12 cellular contexts compared by ENCODE assay signal in the genomic region with DNA sequence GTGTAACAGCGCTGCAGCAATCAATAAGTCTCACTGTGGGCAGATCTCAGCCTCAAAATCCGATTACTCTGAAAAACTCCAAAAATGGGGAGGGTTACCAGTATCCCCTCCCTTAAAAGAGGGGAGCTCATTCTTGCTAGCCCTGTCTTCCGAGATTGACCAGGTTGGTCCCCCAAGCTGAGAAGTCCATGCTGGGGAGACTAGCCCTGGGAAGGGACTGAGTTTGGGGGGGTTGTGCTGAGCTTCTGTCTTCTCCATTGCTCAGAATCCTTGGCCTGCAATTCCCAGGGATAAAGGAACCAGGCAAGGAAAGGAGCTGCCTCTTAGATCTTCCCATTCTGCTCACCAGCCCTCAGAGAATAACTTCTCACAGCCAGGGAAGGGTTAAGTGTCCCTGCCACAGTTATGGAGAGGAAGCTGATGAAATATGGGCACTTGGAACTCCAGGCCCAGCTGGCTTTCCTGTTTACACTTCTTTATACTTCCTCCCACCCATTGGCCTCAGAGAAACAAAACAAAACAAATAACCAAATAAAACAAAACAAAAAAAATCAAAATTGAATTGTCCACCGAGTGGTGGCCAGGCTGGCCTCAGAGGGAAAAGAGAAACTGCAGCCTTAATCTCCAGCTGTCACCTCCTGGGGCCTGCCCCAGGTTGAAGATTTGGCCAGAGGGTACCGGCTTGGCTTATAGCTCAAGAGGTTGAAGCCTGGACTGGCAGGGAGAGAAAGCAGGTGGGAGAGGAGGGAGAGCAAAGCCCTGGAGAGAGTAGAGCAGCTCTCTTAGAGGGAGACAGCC. TPM values are rescaled to one million over a fixed set of nuclear protein-coding genes. Genes with fewer than 3 reads are reported as not detected.
DNase-seq lines count a peak whose midpoint lies in the region; ATAC-seq, FAIRE-seq and TF ChIP-seq lines count a peak whose summit lies in the region.
"Had no signal": no experiment of that assay in that cellular context is flagged by ENCODE, and none has a peak within 500 bp of the region (broad histone marks: within the 10 kb centered on the region; RNA-seq: fewer than 3 reads in every experiment).

No MANE protein-coding gene starts in this region.

- H3K27ac ChIP-seq in GM23338 (ENCODE audit: low read depth): no peak overlapping the region
- H3K27ac ChIP-seq: body of pancreas had no signal

- no peaks in the 10 kb centered on the region for H3K9me2 ChIP-seq in GM23338 (ENCODE audit: insufficient read depth)

- no peaks in the 10 kb centered on the region for H3K79me2 ChIP-seq in GM23338 (replicated peaks; ENCODE audit: insufficient read depth)

- TF ChIP-seq CTCF in GM23338 (conservative IDR thresholded peaks at IDR 0.05; ENCODE audit: low read depth in 2 of 2): no peak
- TF ChIP-seq CTCF in activated CD8-positive, alpha-beta T cell treated with anti-CD3 and anti-CD28 coated beads for 36 hours (IDR thresholded peaks at IDR 0.05): no peak

- peak; percentile 71 for FAIRE-seq in endometrium (lab: Jason Lieb, UNC)

- H3K36me3 ChIP-seq in GM23338 (ENCODE audit: insufficient read depth): no peaks in the 10 kb centered on the region
- H3K36me3 ChIP-seq: heart left ventricle had no signal

- intact Hi-C loops in activated CD8-positive, alpha-beta T cell treated with anti-CD3 and anti-CD28 coated beads for 36 hours (cut with micrococcal nuclease): no loop called here

- peaks cover 60% of the 10 kb centered on the region for H3F3A ChIP-seq in GM23338 (replicated peaks; ENCODE audit: low read depth)

- POLR2A ChIA-PET in activated CD8-positive, alpha-beta T cell treated with anti-CD3 and anti-CD28 coated beads for 36 hours (lab: Charles Lee): interaction anchor here (0.8 to 1.4 kb wide), 6 partner anchors 9 to 355 kb away, joined by 3 to 4 read pairs (median 3); a partner anchor contains a TSS

- DNase-seq in GM23338 (ENCODE audit: low spot score) (no peak), NCI-H2196 treated with DMSO at 0.1 percent for 48 hours (lab: John Stamatoyannopoulos, UW; ENCODE audit: unreplicated experiment) (peak; percentile 74), skeletal muscle cell (ENCODE audit: low read depth) (no peak)
- no peak for DNase-seq in activated CD8-positive, alpha-beta T cell treated with anti-CD3 and anti-CD28 coated beads for 36 hours
- DNase-seq: activated CD4-positive, alpha-beta T cell treated with anti-CD3 and anti-CD28 coated beads, Interleukin-2, amount 50 U/mL, for 1 hour; body of pancreas; heart left ventricle; NCI-H82 had no signal

- H3K36me3 Mint-ChIP-seq in GM23338 (ENCODE audit: low read depth): no peaks in the 10 kb centered on the region
- H3K36me3 Mint-ChIP-seq in activated CD8-positive, alpha-beta T cell treated with anti-CD3 and anti-CD28 coated beads for 36 hours (ENCODE audit: low read depth): no peaks in the 10 kb centered on the region

- H3K9me3 Mint-ChIP-seq in GM23338: no peaks in the 10 kb centered on the region; the same call in 1 of the 3 replicates
- no peaks in the 10 kb centered on the region for H3K9me3 Mint-ChIP-seq in activated CD8-positive, alpha-beta T cell treated with anti-CD3 and anti-CD28 coated beads for 36 hours

- CTCF ChIA-PET in activated CD8-positive, alpha-beta T cell treated with anti-CD3 and anti-CD28 coated beads for 36 hours (lab: Charles Lee): interaction anchor here (0.7 to 2.9 kb wide), 19 partner anchors 8 to 507 kb away, joined by 3 to 17 read pairs (median 4); no protein-coding TSS in a partner anchor

- peaks cover 72% of the 10 kb centered on the region for H4K20me1 ChIP-seq in GM23338 (replicated peaks; ENCODE audit: insufficient read depth)

- no peak overlapping the region for H3K4me3 Mint-ChIP-seq in GM23338
- no peak overlapping the region for H3K4me3 Mint-ChIP-seq in activated CD8-positive, alpha-beta T cell treated with anti-CD3 and anti-CD28 coated beads for 36 hours

- ATAC-seq in GM23338 (no peak), HG03159 (IDR thresholded peaks at IDR 0.05; ENCODE audit: unreplicated experiment) (no peak), HG03025 (IDR thresholded peaks at IDR 0.05; ENCODE audit: low FRiP score, unreplicated experiment) (no peak), GM21360 (IDR thresholded peaks at IDR 0.05; ENCODE audit: unreplicated experiment) (no peak)
- no peak for ATAC-seq in activated CD8-positive, alpha-beta T cell treated with anti-CD3 and anti-CD28 coated beads for 36 hours
- ATAC-seq: body of pancreas, heart left ventricle had no signal

- peaks cover 100% of the 10 kb centered on the region for H3K27me3 ChIP-seq in GM23338 (ENCODE audit: insufficient read depth)

- peaks cover 39% of the 10 kb centered on the region for H3K4me1 Mint-ChIP-seq in GM23338
- H3K4me1 Mint-ChIP-seq in activated CD8-positive, alpha-beta T cell treated with anti-CD3 and anti-CD28 coated beads for 36 hours (ENCODE audit: low read depth): peaks cover 24% of the 10 kb centered on the region

- H3K4me3 ChIP-seq in GM23338 (no peak overlapping the region), skeletal muscle cell (ENCODE audit: low read depth, low read length) (peak overlapping the region; percentile 60)
- H3K4me3 ChIP-seq: body of pancreas had no signal

- peaks cover 100% of the 10 kb centered on the region for H3K27me3 Mint-ChIP-seq in GM23338 (ENCODE audit: insufficient read depth, low read depth, poor library complexity)
- peaks cover 86% of the 10 kb centered on the region for H3K27me3 Mint-ChIP-seq in activated CD8-positive, alpha-beta T cell treated with anti-CD3 and anti-CD28 coated beads for 36 hours

- H2AFZ ChIP-seq in GM23338: no peak overlapping the region

- H3K4me1 ChIP-seq in GM23338 (ENCODE audit: insufficient read depth): peaks cover 54% of the 10 kb centered on the region

- no peak overlapping the region for H3K27ac Mint-ChIP-seq in GM23338
- H3K27ac Mint-ChIP-seq in activated CD8-positive, alpha-beta T cell treated with anti-CD3 and anti-CD28 coated beads for 36 hours: no peak overlapping the region

- H3K4me2 ChIP-seq in GM23338: no peak overlapping the region

TF ChIP-seq in GM23338, 12 proteins besides CTCF, POLR2A, EP300 and RAD21 (continues in another document):
- TF ChIP-seq, protein P1, sequence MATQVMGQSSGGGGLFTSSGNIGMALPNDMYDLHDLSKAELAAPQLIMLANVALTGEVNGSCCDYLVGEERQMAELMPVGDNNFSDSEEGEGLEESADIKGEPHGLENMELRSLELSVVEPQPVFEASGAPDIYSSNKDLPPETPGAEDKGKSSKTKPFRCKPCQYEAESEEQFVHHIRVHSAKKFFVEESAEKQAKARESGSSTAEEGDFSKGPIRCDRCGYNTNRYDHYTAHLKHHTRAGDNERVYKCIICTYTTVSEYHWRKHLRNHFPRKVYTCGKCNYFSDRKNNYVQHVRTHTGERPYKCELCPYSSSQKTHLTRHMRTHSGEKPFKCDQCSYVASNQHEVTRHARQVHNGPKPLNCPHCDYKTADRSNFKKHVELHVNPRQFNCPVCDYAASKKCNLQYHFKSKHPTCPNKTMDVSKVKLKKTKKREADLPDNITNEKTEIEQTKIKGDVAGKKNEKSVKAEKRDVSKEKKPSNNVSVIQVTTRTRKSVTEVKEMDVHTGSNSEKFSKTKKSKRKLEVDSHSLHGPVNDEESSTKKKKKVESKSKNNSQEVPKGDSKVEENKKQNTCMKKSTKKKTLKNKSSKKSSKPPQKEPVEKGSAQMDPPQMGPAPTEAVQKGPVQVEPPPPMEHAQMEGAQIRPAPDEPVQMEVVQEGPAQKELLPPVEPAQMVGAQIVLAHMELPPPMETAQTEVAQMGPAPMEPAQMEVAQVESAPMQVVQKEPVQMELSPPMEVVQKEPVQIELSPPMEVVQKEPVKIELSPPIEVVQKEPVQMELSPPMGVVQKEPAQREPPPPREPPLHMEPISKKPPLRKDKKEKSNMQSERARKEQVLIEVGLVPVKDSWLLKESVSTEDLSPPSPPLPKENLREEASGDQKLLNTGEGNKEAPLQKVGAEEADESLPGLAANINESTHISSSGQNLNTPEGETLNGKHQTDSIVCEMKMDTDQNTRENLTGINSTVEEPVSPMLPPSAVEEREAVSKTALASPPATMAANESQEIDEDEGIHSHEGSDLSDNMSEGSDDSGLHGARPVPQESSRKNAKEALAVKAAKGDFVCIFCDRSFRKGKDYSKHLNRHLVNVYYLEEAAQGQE (IDR thresholded peaks at IDR 0.05; ENCODE audit: unreplicated experiment): no peak
- peak; percentile 88 for TF ChIP-seq EZH2 (IDR thresholded peaks at IDR 0.05; ENCODE audit: low read depth, unreplicated experiment)
- no peak for TF ChIP-seq STAT1 (IDR thresholded peaks at IDR 0.05; ENCODE audit: unreplicated experiment)
- no peak for TF ChIP-seq ZNF114 (CRISPR knock-in tag; IDR thresholded peaks at IDR 0.05)
- TF ChIP-seq POLR2AphosphoS5 (IDR thresholded peaks at IDR 0.05; ENCODE audit: low read depth): no peak
- TF ChIP-seq JUNB (IDR thresholded peaks at IDR 0.05; ENCODE audit: unreplicated experiment): no peak

RNA-seq across cellular contexts. Expression of a gene that starts 2.6 kb away (rescaled TPM):
- total RNA-seq in GM23338 (2014; rRNA removed; shearing (Covaris generic)): 0.17 TPM in 1 of 2 replicates, not detected in the other
- not detected in 2 replicates for polyA plus RNA-seq in GM23338 (2016; fragmentation: Nextera tagmentation; extraction: Ambion mirVana)
- 1 to 10 TPM; 1.4 to 2.0 TPM for total RNA-seq in activated CD8-positive, alpha-beta T cell treated with anti-CD3 and anti-CD28 coated beads for 36 hours

RNA-seq across cellular contexts. Expression of a gene that starts 6.1 kb away (rescaled TPM):
- not detected in 2 replicates for total RNA-seq in GM23338 (2014; rRNA removed; shearing (Covaris generic))
- not detected in 2 replicates for polyA plus RNA-seq in GM23338 (2016; fragmentation: Nextera tagmentation; extraction: Ambion mirVana)
- total RNA-seq in activated CD8-positive, alpha-beta T cell treated with anti-CD3 and anti-CD28 coated beads for 36 hours: not detected

RNA-seq across cellular contexts. Expression of a gene that starts 9.3 kb away (rescaled TPM):
- not detected in 2 replicates for total RNA-seq in GM23338 (2014; rRNA removed; shearing (Covaris generic))
- polyA plus RNA-seq in GM23338 (2016; fragmentation: Nextera tagmentation; extraction: Ambion mirVana): not detected in 2 replicates
- total RNA-seq in activated CD8-positive, alpha-beta T cell treated with anti-CD3 and anti-CD28 coated beads for 36 hours: 1 to 10 TPM; 1.7 to 2.0 TPM

RNA-seq across cellular contexts. Expression of a gene that starts 17.3 kb away (rescaled TPM):
- not detected in 2 replicates for total RNA-seq in GM23338 (2014; rRNA removed; shearing (Covaris generic))
- not detected in 2 replicates for polyA plus RNA-seq in GM23338 (2016; fragmentation: Nextera tagmentation; extraction: Ambion mirVana)
- total RNA-seq in activated CD8-positive, alpha-beta T cell treated with anti-CD3 and anti-CD28 coated beads for 36 hours: not detected

RNA-seq across cellular contexts. Expression of a gene that starts 23.3 kb away (rescaled TPM):
- total RNA-seq in GM23338 (2014; rRNA removed; shearing (Covaris generic)): not detected in 2 replicates
- not detected in 2 replicates for polyA plus RNA-seq in GM23338 (2016; fragmentation: Nextera tagmentation; extraction: Ambion mirVana)
- 1 to 10 TPM in 1 of 2 experiments, under 1 TPM in 1; 0.50 to 1.0 TPM for total RNA-seq in activated CD8-positive, alpha-beta T cell treated with anti-CD3 and anti-CD28 coated beads for 36 hours
